In genomic region chr6:155100087-155100486, GRCh38 we compare ENCODE assay signal across 13 cellular contexts.
A peak's percentile ranks its signal among the peaks of the same experiment; 100 is the strongest.
DNase-seq lines count a peak whose midpoint lies in the region; FAIRE-seq and TF ChIP-seq lines count a peak whose summit lies in the region.
"Had no signal": no experiment of that assay in that cellular context is flagged by ENCODE, and none has a peak within 500 bp of the region (broad histone marks: within the 10 kb centered on the region; RNA-seq: fewer than 3 reads in every experiment).

No MANE protein-coding gene starts in this region.

- H3K27ac Mint-ChIP-seq in MCF 10A (ENCODE audit: low read depth, unreplicated experiment), result no peak overlapping the region
- H3K27ac Mint-ChIP-seq: activated T-cell treated with anti-CD3 and anti-CD28 coated beads, Interleukin-2, amount 50 U/mL, for 72 hours; B cell had no signal

- CTCF ChIA-PET in MCF 10A (lab: Yijun Ruan, JAX), result no interaction called here

- H3K9me3 ChIP-seq in breast epithelium, result peaks cover 0 to 5% of the 10 kb centered on the region in 2 donors
- H3K9me3 ChIP-seq: neutrophil had no signal

- POLR2A ChIA-PET in MCF 10A (lab: Yijun Ruan, JAX), result no interaction called here

- no peaks in the 10 kb centered on the region for H3K4me1 ChIP-seq in breast epithelium

- no peak overlapping the region for H3K27ac ChIP-seq in breast epithelium
- H3K27ac ChIP-seq: neutrophil had no signal

- no peak overlapping the region for H3K4me3 Mint-ChIP-seq in MCF 10A (ENCODE audit: unreplicated experiment)
- H3K4me3 Mint-ChIP-seq: activated T-cell treated with anti-CD3 and anti-CD28 coated beads, Interleukin-2, amount 50 U/mL, for 72 hours; B cell had no signal

- no peak for TF ChIP-seq CTCF in MCF 10A (IDR thresholded peaks at IDR 0.05; ENCODE audit: unreplicated experiment)
- no peak for TF ChIP-seq CTCF in breast epithelium (IDR thresholded peaks at IDR 0.05)

- no peak for TF ChIP-seq POLR2A in breast epithelium (IDR thresholded peaks at IDR 0.05)

- H3K4me1 Mint-ChIP-seq in MCF 10A (ENCODE audit: insufficient read depth, unreplicated experiment), result no peaks in the 10 kb centered on the region

- no peaks in the 10 kb centered on the region for H3K27me3 ChIP-seq in breast epithelium
- H3K27me3 ChIP-seq: neutrophil had no signal

- DNase-seq in MCF 10A (ENCODE audit: unreplicated experiment) (peak; percentile 12), breast epithelium (ENCODE audit: low spot score in 2 of 2) (no peak), NCI-H774 (lab: John Stamatoyannopoulos, UW) (peak; percentile 51), cardiac septum (ENCODE audit: low spot score) (peak; percentile 79), urothelium cell line (ENCODE audit: low spot score) (peak; percentile 72), SW 1271 (lab: John Stamatoyannopoulos, UW) (no peak), LoVo (ENCODE audit: low spot score) (no peak)
- no peak for DNase-seq in stimulated activated CD4-positive, alpha-beta T cell treated with anti-CD3 and anti-CD28 coated beads, Interleukin-2, amount 100 ng/mL, for 48 hours
- DNase-seq: activated T-cell treated with anti-CD3 and anti-CD28 coated beads, Interleukin-2, amount 50 U/mL, for 72 hours; HCEC 1CT; stimulated activated CD4-positive, alpha-beta T cell treated with anti-CD3 and anti-CD28 coated beads, Interleukin-4, amount 100 ng/mL, for 1 hour had no signal

- intact Hi-C loops in MCF 10A (cut with micrococcal nuclease) (no loop called here), breast epithelium (cut with DNase I; ENCODE audit: low total_unique reads) (loop anchor here (10.0 kb wide), 1 partner anchor 1085 kb away; no protein-coding TSS in a partner anchor), cardiac septum (cut with DNase I) (no loop called here)

- no peaks in the 10 kb centered on the region for H3K27me3 Mint-ChIP-seq in MCF 10A (ENCODE audit: insufficient read depth, unreplicated experiment)
- H3K27me3 Mint-ChIP-seq: B cell had no signal

- no peaks in the 10 kb centered on the region for H3K9me3 Mint-ChIP-seq in MCF 10A (ENCODE audit: unreplicated experiment)

- no peak overlapping the region for H3K4me3 ChIP-seq in breast epithelium

- peak; percentile 93 for FAIRE-seq in urothelium cell line (lab: Jason Lieb, UNC)

- no peaks in the 10 kb centered on the region for H3K36me3 ChIP-seq in breast epithelium
- H3K36me3 ChIP-seq: neutrophil had no signal

- H3K36me3 Mint-ChIP-seq in MCF 10A (ENCODE audit: insufficient read depth, unreplicated experiment), result no peaks in the 10 kb centered on the region

- BruUV-seq in MCF 10A (replicated peaks; lab: Mats Ljungman, UMichigan), result no TSS peak

Comparison
In these comparisons a context has a peak if more than half of its experiments do, and no peak if none do; other contexts are left out.
1. DNase-seq: peak in MCF 10A (single experiment), NCI-H774 (single experiment), cardiac septum (single experiment) and urothelium cell line (single experiment); none in breast epithelium (0 of 2), SW 1271 (0 of 2), stimulated activated CD4-positive, alpha-beta T cell treated with anti-CD3 and anti-CD28 coated beads, Interleukin-2, amount 100 ng/mL, for 48 hours (0 of 2) and LoVo (single experiment).